18 cellular contexts compared by ENCODE assay signal in genomic region chr5:102623295-102623694, GRCh38.
A peak's percentile ranks its signal among the peaks of the same experiment; 100 is the strongest.
DNase-seq lines count a peak whose midpoint lies in the region; TF ChIP-seq lines count a peak whose summit lies in the region.
"Had no signal": no experiment of that assay in that cellular context is flagged by ENCODE, and none has a peak within 500 bp of the region (broad histone marks: within the 10 kb centered on the region; RNA-seq: fewer than 3 reads in every experiment).

No MANE protein-coding gene starts in this region.

- H3K9me3 ChIP-seq in right atrium auricular region (no peaks in the 10 kb centered on the region), hepatocyte (ENCODE audit: low read depth) (no peaks in the 10 kb centered on the region), smooth muscle cell (replicated peaks; ENCODE audit: low read depth) (no peaks in the 10 kb centered on the region)

- H2AFZ ChIP-seq in hepatocyte (no peak overlapping the region), smooth muscle cell (ENCODE audit: low read depth) (no peak overlapping the region)

- H3K9me3 Mint-ChIP-seq in MCF 10A (ENCODE audit: unreplicated experiment), result no peaks in the 10 kb centered on the region
- H3K9me3 Mint-ChIP-seq: HFFc6 had no signal

- peak overlapping the region; percentile 18 to 91 for H3K27ac ChIP-seq in right atrium auricular region
- peak overlapping the region; percentile 11 for H3K27ac ChIP-seq in hepatocyte
- H3K27ac ChIP-seq in smooth muscle cell (ENCODE audit: low read depth), result no peak overlapping the region
- H3K27ac ChIP-seq in dorsolateral prefrontal cortex, result no peak overlapping the region
- H3K27ac ChIP-seq: HL-60 had no signal

- H3K79me2 ChIP-seq in hepatocyte, result no peaks in the 10 kb centered on the region
- no peaks in the 10 kb centered on the region for H3K79me2 ChIP-seq in smooth muscle cell (ENCODE audit: low read depth)

- no peak overlapping the region for H3K27ac Mint-ChIP-seq in MCF 10A (ENCODE audit: low read depth, unreplicated experiment)
- H3K27ac Mint-ChIP-seq: B cell; CD4-positive, CD25-positive, alpha-beta regulatory T cell; CD8-positive, alpha-beta memory T cell; HFFc6 had no signal

- DNase-seq in right atrium auricular region (ENCODE audit: low spot score), result no peak
- no peak for DNase-seq in cardiac septum (ENCODE audit: low spot score)
- DNase-seq in hepatocyte (ENCODE audit: low spot score), result no peak
- no peak for DNase-seq in smooth muscle cell (lab: John Stamatoyannopoulos, UW; ENCODE audit: unreplicated experiment)
- DNase-seq in dorsolateral prefrontal cortex, result no peak
- DNase-seq in MCF 10A (ENCODE audit: unreplicated experiment), result no peak
- DNase-seq: C1 segment of cervical spinal cord; CD4-positive, CD25-positive, alpha-beta regulatory T cell; CD8-positive, alpha-beta memory T cell; COR-L47; DMS 273 treated with DMSO at 0.1 percent for 48 hours; DMS79; GF-D8; GOT3; H7; HFFc6 had no signal

- peaks cover 16% of the 10 kb centered on the region for H3F3A ChIP-seq in smooth muscle cell (ENCODE audit: low read depth)

- no peak overlapping the region for H3K9ac ChIP-seq in smooth muscle cell (ENCODE audit: low read depth)

- H3K4me1 Mint-ChIP-seq in MCF 10A (ENCODE audit: insufficient read depth, unreplicated experiment), result peaks cover 4% of the 10 kb centered on the region
- H3K4me1 Mint-ChIP-seq: B cell; CD4-positive, CD25-positive, alpha-beta regulatory T cell; CD8-positive, alpha-beta memory T cell had no signal

- H3K4me3 Mint-ChIP-seq in MCF 10A (ENCODE audit: unreplicated experiment), result no peak overlapping the region
- H3K4me3 Mint-ChIP-seq: B cell; CD4-positive, CD25-positive, alpha-beta regulatory T cell; CD8-positive, alpha-beta memory T cell; HFFc6 had no signal

- H3K4me3 ChIP-seq in right atrium auricular region, result no peak overlapping the region
- no peak overlapping the region for H3K4me3 ChIP-seq in hepatocyte
- H3K4me3 ChIP-seq in smooth muscle cell, result no peak overlapping the region
- no peak overlapping the region for H3K4me3 ChIP-seq in dorsolateral prefrontal cortex

- POLR2A ChIA-PET in MCF 10A (lab: Yijun Ruan, JAX), result no interaction called here

- H3K36me3 Mint-ChIP-seq in MCF 10A (ENCODE audit: insufficient read depth, unreplicated experiment), result no peaks in the 10 kb centered on the region
- H3K36me3 Mint-ChIP-seq: CD4-positive, CD25-positive, alpha-beta regulatory T cell; CD8-positive, alpha-beta memory T cell had no signal

- H3K27me3 Mint-ChIP-seq in MCF 10A (ENCODE audit: insufficient read depth, unreplicated experiment), result no peaks in the 10 kb centered on the region
- H3K27me3 Mint-ChIP-seq: B cell had no signal

- H3K27me3 ChIP-seq in right atrium auricular region (no peaks in the 10 kb centered on the region), hepatocyte (no peaks in the 10 kb centered on the region), smooth muscle cell (ENCODE audit: low read depth) (no peaks in the 10 kb centered on the region), dorsolateral prefrontal cortex (no peaks in the 10 kb centered on the region)

- no TSS peak for BruUV-seq in MCF 10A (replicated peaks; lab: Mats Ljungman, UMichigan)

- intact Hi-C loops in cardiac septum (cut with DNase I), result no loop called here
- intact Hi-C loops in dorsolateral prefrontal cortex (cut with DNase I), result no loop called here
- intact Hi-C loops in MCF 10A (cut with micrococcal nuclease), result no loop called here

- CTCF ChIA-PET in MCF 10A (lab: Yijun Ruan, JAX), result interaction anchor here (0.8 kb wide), 1 partner anchor 681 kb away, joined by 5 read pairs; no protein-coding TSS in a partner anchor

- H4K20me1 ChIP-seq in hepatocyte (ENCODE audit: insufficient read depth, poor library complexity, severe bottlenecking) (no peaks in the 10 kb centered on the region), smooth muscle cell (ENCODE audit: low read depth) (no peaks in the 10 kb centered on the region)

- WGBS in hepatocyte (ENCODE audit: low lambda C conversion rate, missing lambda C conversion rate), result 60% methylated on average over 3 of the region's 3 CpGs
- 41% methylated on average over 3 of the region's 3 CpGs for WGBS in smooth muscle cell (ENCODE audit: low lambda C conversion rate)

- TF ChIP-seq CTCF in right atrium auricular region (IDR thresholded peaks at IDR 0.05), result no peak
- no peak for TF ChIP-seq CTCF in hepatocyte (IDR thresholded peaks at IDR 0.05; ENCODE audit: poor library complexity)
- TF ChIP-seq CTCF in smooth muscle cell (IDR thresholded peaks at IDR 0.05; ENCODE audit: borderline replicate concordance, insufficient read depth, poor library complexity, severe bottlenecking), result no peak
- TF ChIP-seq CTCF in dorsolateral prefrontal cortex (IDR thresholded peaks at IDR 0.05 in 54 of 56, conservative IDR thresholded peaks at IDR 0.05 in 2 of 56; ENCODE audit: low read depth in 1 of 56, partially characterized antibody in 56 of 56), result no peak
- no peak for TF ChIP-seq CTCF in MCF 10A (IDR thresholded peaks at IDR 0.05; ENCODE audit: unreplicated experiment)

- no peaks in the 10 kb centered on the region for H3K9me2 ChIP-seq in hepatocyte (replicated peaks; ENCODE audit: insufficient read depth)

- no peak overlapping the region for H3K4me2 ChIP-seq in hepatocyte
- peak overlapping the region; percentile 1 for H3K4me2 ChIP-seq in smooth muscle cell

- H3K4me1 ChIP-seq in right atrium auricular region, result peaks cover 0 to 14% of the 10 kb centered on the region in 2 donors
- peaks cover 10% of the 10 kb centered on the region for H3K4me1 ChIP-seq in hepatocyte (ENCODE audit: insufficient read depth)
- peaks cover 13% of the 10 kb centered on the region for H3K4me1 ChIP-seq in smooth muscle cell (ENCODE audit: low read depth)

- H3K36me3 ChIP-seq in right atrium auricular region (no peaks in the 10 kb centered on the region), hepatocyte (replicated peaks; ENCODE audit: insufficient read depth, low read depth) (no peaks in the 10 kb centered on the region), smooth muscle cell (ENCODE audit: low read depth) (no peaks in the 10 kb centered on the region)

Comparison
In these comparisons a context has a peak if more than half of its experiments do, and no peak if none do; other contexts are left out.
1. H3K27ac ChIP-seq: peak in right atrium auricular region (2 of 2) and hepatocyte (single experiment); none in smooth muscle cell (single experiment) and dorsolateral prefrontal cortex (0 of 59).